Comparison of ENCODE assay signal across 8 cellular contexts in the genomic region with DNA sequence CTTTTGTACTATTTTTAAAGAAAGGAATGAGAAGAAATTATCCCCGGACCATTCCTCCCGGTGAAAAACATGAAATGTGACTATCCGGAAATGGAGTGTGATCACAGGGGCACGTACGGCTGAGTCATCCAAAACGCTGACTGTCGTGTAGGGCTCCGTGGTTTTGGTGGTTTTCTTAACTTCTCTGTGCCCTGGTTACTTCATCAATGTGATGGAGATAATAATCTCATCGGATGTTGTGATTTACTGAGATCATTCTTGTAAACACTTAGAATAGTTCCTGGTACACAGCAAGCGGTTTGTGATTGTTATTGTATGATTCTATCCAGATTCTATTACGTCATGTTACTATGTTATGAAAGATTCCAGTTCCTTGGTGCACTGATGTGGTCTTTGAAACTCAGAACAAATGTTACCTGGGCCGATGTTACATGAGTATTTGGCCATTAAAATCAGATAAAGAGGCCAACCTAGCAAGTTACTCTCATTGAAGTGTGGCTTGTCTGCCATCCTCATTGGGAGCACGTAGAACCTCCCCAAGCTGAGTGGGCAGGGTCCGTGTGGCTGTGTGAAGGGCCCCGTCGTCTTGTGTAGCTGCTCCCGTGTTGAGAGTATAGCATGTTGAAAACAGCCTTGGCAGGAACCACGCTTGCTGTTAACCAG.
A peak's percentile ranks its signal among the peaks of the same experiment; 100 is the strongest.
DNase-seq lines count a peak whose midpoint lies in the region; ATAC-seq and TF ChIP-seq lines count a peak whose summit lies in the region.

No MANE protein-coding gene starts in this region.

- no peaks in the 10 kb centered on the region for H3K9me3 Mint-ChIP-seq in naive thymus-derived CD4-positive, alpha-beta T cell

- H3K4me3 ChIP-seq in naive thymus-derived CD4-positive, alpha-beta T cell (ENCODE audit: low read length) = peak overlapping the region; percentile 5
- peak overlapping the region; percentile 21 to 33 for H3K4me3 ChIP-seq in tibial artery

- DNase-seq in left cardiac atrium = no peak
- DNase-seq in cardiac septum (ENCODE audit: low spot score) = no peak
- DNase-seq in T-helper 17 cell = peak; percentile 40 to 69 (median 52)
- DNase-seq in amniotic epithelial cell (ENCODE audit: low read depth) = peak; percentile 95
- peak; percentile 33 to 90 (median 82) for DNase-seq in naive thymus-derived CD4-positive, alpha-beta T cell
- DNase-seq in tibial artery = peak; percentile 40 to 70
- DNase-seq in D341Med (ENCODE audit: low spot score) = no peak

- CTCF ChIA-PET in naive thymus-derived CD4-positive, alpha-beta T cell (lab: Charles Lee) = interaction anchor here (0.8 kb wide), 1 partner anchor 207 kb away, joined by 3 read pairs; no protein-coding TSS in a partner anchor

- intact Hi-C loops in left cardiac atrium (cut with DNase I) (no loop called here), cardiac septum (cut with DNase I) (no loop called here), tibial artery (cut with DNase I; ENCODE audit: low total_unique reads) (no loop called here)
- intact Hi-C loops in naive thymus-derived CD4-positive, alpha-beta T cell (cut with micrococcal nuclease) = loop anchor here (1.0 to 10.0 kb wide), 14 partner anchors 30 to 764 kb away; a partner anchor contains a TSS

- H3K4me1 Mint-ChIP-seq in T-helper 17 cell = peaks cover 19% of the 10 kb centered on the region
- H3K4me1 Mint-ChIP-seq in naive thymus-derived CD4-positive, alpha-beta T cell = peaks cover 17 to 69% (median 50%) of the 10 kb centered on the region in 7 donors

- H3K36me3 ChIP-seq in naive thymus-derived CD4-positive, alpha-beta T cell (ENCODE audit: control insufficient read depth in 2 of 3, insufficient read depth in 3 of 3, low read length in 3 of 3) = no peaks in the 10 kb centered on the region
- no peaks in the 10 kb centered on the region for H3K36me3 ChIP-seq in tibial artery

- POLR2A ChIA-PET in naive thymus-derived CD4-positive, alpha-beta T cell (lab: Charles Lee) = interaction anchor here (1.2 kb wide), 1 partner anchor 94 kb away, joined by 3 read pairs; no protein-coding TSS in a partner anchor

- no peaks in the 10 kb centered on the region for H3K27me3 Mint-ChIP-seq in T-helper 17 cell
- peaks cover 0 to 45% (median 0%) of the 10 kb centered on the region in 5 donors for H3K27me3 Mint-ChIP-seq in naive thymus-derived CD4-positive, alpha-beta T cell

- H3K9me3 ChIP-seq in T-helper 17 cell (ENCODE audit: control insufficient read depth, low read length, poor library complexity, severe bottlenecking) (no peaks in the 10 kb centered on the region), tibial artery (no peaks in the 10 kb centered on the region)
- no peaks in the 10 kb centered on the region for H3K9me3 ChIP-seq in naive thymus-derived CD4-positive, alpha-beta T cell (ENCODE audit: control insufficient read depth in 2 of 3, low read length in 3 of 3)

- H3K4me1 ChIP-seq in naive thymus-derived CD4-positive, alpha-beta T cell (ENCODE audit: control insufficient read depth in 2 of 2, insufficient read depth in 2 of 2, low read length in 2 of 2) = peaks cover 9 to 15% of the 10 kb centered on the region in 2 donors
- peaks cover 0 to 21% (median 9%) of the 10 kb centered on the region in 4 donors for H3K4me1 ChIP-seq in tibial artery

- ATAC-seq in left cardiac atrium (peak; percentile 50 to 69), HG03460 (IDR thresholded peaks at IDR 0.05; ENCODE audit: unreplicated experiment) (peak; percentile 94), T-helper 17 cell (peak; percentile 91)
- ATAC-seq in naive thymus-derived CD4-positive, alpha-beta T cell = peak; percentile 95

- H3K27ac ChIP-seq in naive thymus-derived CD4-positive, alpha-beta T cell (ENCODE audit: low read depth, low read length) = no peak overlapping the region
- peak overlapping the region; percentile 53 to 54 for H3K27ac ChIP-seq in tibial artery

- H3K4me3 Mint-ChIP-seq in T-helper 17 cell = peak overlapping the region; percentile 84
- peak overlapping the region; percentile 65 to 80 (median 70) for H3K4me3 Mint-ChIP-seq in naive thymus-derived CD4-positive, alpha-beta T cell

- H3K36me3 Mint-ChIP-seq in T-helper 17 cell (ENCODE audit: low read depth) = peaks cover 2% of the 10 kb centered on the region
- peaks cover 0 to 10% (median 4%) of the 10 kb centered on the region in 5 donors for H3K36me3 Mint-ChIP-seq in naive thymus-derived CD4-positive, alpha-beta T cell

- peak overlapping the region; percentile 99 for H3K27ac Mint-ChIP-seq in T-helper 17 cell
- H3K27ac Mint-ChIP-seq in naive thymus-derived CD4-positive, alpha-beta T cell = peak overlapping the region; percentile 89 to 97 (median 93)

- no peaks in the 10 kb centered on the region for H3K27me3 ChIP-seq in naive thymus-derived CD4-positive, alpha-beta T cell (ENCODE audit: control insufficient read depth in 2 of 2, insufficient read depth in 2 of 2, low read length in 2 of 2)
- H3K27me3 ChIP-seq in tibial artery = no peaks in the 10 kb centered on the region

- no peak for TF ChIP-seq CTCF in tibial artery (IDR thresholded peaks at IDR 0.05)

Comparison
In these comparisons a context has a peak if more than half of its experiments do, and no peak if none do; other contexts are left out.
1. DNase-seq: peak in T-helper 17 cell (3 of 3), amniotic epithelial cell (single experiment), naive thymus-derived CD4-positive, alpha-beta T cell (9 of 9) and tibial artery (2 of 2); none in left cardiac atrium (single experiment), cardiac septum (single experiment) and D341Med (single experiment).
2. intact Hi-C loops: an anchor here in naive thymus-derived CD4-positive, alpha-beta T cell (1.0 to 10.0 kb wide); none called in left cardiac atrium, cardiac septum and tibial artery.
3. Peak in every context shown above with its lines, with median percentiles within 50 percentile points of each other: ATAC-seq.